ENCODE assay signal across 6 cellular contexts in the genomic region with DNA sequence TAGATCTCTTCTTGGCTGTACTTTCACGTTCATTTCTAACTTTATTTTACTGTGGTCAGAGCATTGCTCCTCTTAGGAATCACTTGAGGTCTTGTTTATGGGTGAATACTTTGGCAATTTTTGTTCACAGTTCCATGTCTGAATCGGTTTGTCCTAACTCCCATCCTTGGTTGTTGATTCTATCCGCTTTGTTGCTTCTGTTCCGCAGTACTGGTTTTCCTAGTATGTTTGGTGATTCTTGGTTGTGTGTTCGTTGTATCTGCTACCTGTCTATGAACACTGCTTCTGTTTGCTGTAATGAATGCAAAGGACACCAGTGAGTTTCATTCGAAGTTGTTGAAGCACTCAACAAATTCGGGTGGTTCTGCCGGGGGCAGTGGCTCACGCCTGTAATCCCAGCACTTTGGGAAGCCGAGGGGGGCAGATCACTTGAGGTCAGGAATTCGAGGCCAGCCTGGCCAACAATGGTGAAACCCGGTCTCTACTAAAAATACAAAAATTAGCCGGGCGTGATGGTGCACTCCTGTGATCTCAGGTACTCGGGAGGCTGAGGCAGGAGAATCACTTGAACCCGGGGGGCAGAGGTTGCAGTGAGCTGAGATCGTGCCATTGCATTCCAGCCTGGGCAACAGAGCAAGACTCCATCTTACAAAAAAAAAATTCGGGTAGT. TPM values are rescaled to one million over a fixed set of nuclear protein-coding genes. Genes with fewer than 3 reads are reported as not detected.
"Had no signal": no experiment of that assay in that cellular context is flagged by ENCODE, and none has a peak within 500 bp of the region (broad histone marks: within the 10 kb centered on the region; RNA-seq: fewer than 3 reads in every experiment).

No MANE protein-coding gene starts in this region.

RNA-seq across cellular contexts. Expression of gene ASGR2, which starts 58.0 kb away (rescaled TPM):
- total RNA-seq: GM23248, H7, HFFc6, HT1080, IMR-90, K562 had no signal
- polyA plus RNA-seq: GM23248, IMR-90, K562 had no signal
